Comparison of ENCODE assay signal across 1 cellular context in the genomic region with DNA sequence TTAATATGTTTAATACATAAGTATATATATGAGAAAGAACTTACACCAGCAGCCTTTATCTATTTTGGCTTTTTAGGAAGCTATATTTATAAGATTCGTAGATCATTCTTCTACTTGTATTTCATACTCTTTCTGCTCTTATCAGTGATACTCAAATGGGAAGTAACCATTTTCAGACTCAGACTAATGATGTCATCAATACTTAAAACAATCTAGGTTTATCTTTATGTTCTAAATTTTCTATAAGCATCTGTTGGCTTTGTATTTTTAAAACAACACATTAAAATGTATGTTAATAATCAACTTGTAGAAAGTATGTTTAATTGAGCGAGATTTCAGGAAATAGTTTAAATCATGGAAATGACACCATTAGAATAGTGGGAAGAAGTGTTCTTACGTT.
TF ChIP-seq lines count a peak whose summit lies in the region.

No MANE protein-coding gene starts in this region.

TF ChIP-seq in GM12878, 131 proteins besides CTCF, POLR2A, EP300 and RAD21:
- TF ChIP-seq ZNF622 (IDR thresholded peaks at IDR 0.05): no peak
- peak; percentile 57; the same call in 1 of the 2 replicates for TF ChIP-seq ATF7 (IDR thresholded peaks at IDR 0.05; ENCODE audit: low read depth)
